Comparison of ENCODE assay signal across 8 cellular contexts in genomic region chr6:106511274-106512047, GRCh38.
DNase-seq lines count a peak whose midpoint lies in the region; ATAC-seq, FAIRE-seq and TF ChIP-seq lines count a peak whose summit lies in the region.

No MANE protein-coding gene starts in this region.

- POLR2A ChIA-PET in BJ (lab: Charles Lee) (no interaction called here), RWPE1 (lab: Yijun Ruan, JAX; ENCODE audit: low non-redundant PET) (interaction anchor here (0.6 kb wide), 1 partner anchor 15 kb away, joined by 3 read pairs; no protein-coding TSS in a partner anchor)

- H3K27ac ChIP-seq in RWPE1 (peak overlapping the region; percentile 98), breast epithelium (peak overlapping the region; percentile 93 to 96), kidney (ENCODE audit: low read depth in 2 of 2, low read length in 2 of 2) (peak overlapping the region; percentile 84 to 88)

- H3K4me1 ChIP-seq in breast epithelium, result peaks cover 6 to 12% of the 10 kb centered on the region in 2 donors
- H3K4me1 ChIP-seq in kidney (ENCODE audit: control insufficient read depth in 1 of 2, insufficient read depth in 1 of 2, low read depth in 1 of 2, low read length in 2 of 2), result peaks cover 11 to 13% of the 10 kb centered on the region in 2 donors

- intact Hi-C loops in breast epithelium (cut with DNase I; ENCODE audit: low total_unique reads), result no loop called here
- intact Hi-C loops in kidney (cut with DNase I), result no loop called here

- no peak for TF ChIP-seq POLR2A in breast epithelium (IDR thresholded peaks at IDR 0.05)

- H3K4me3 ChIP-seq in BJ (ENCODE audit: low read depth, low read length) (peak overlapping the region; percentile 70), breast epithelium (peak overlapping the region; percentile 70 to 85 (median 78)), kidney (ENCODE audit: low read length in 2 of 2) (peak overlapping the region; percentile 64 to 78)

- H3K9ac ChIP-seq in kidney (ENCODE audit: low read length in 2 of 2), result peak overlapping the region; percentile 5 to 72

- H3K9me3 ChIP-seq in breast epithelium, result no peaks in the 10 kb centered on the region
- no peaks in the 10 kb centered on the region for H3K9me3 ChIP-seq in kidney (ENCODE audit: control insufficient read depth in 1 of 2, low read length in 2 of 2)

- DNase-seq in BJ (ENCODE audit: low read depth) (no peak), RWPE1 (ENCODE audit: low spot score) (peak; percentile 60), breast epithelium (ENCODE audit: low spot score in 2 of 2) (peak; percentile 56), kidney (no peak), NCI-H1092 (lab: John Stamatoyannopoulos, UW) (no peak)
- peak; percentile 62 for DNase-seq in stimulated activated CD8-positive, alpha-beta memory T cell treated with anti-CD3 and anti-CD28 coated beads, Interleukin-4, amount 100 ng/mL, for 48 hours

- H3K36me3 ChIP-seq in BJ (ENCODE audit: control insufficient read depth, insufficient read depth, low read length) (no peaks in the 10 kb centered on the region), breast epithelium (no peaks in the 10 kb centered on the region), kidney (ENCODE audit: control insufficient read depth in 1 of 2, insufficient read depth in 2 of 2, low read length in 2 of 2) (no peaks in the 10 kb centered on the region)

- CTCF ChIA-PET in BJ (lab: Yijun Ruan, JAX), result interaction anchor here (0.6 to 1.5 kb wide), 5 partner anchors 29 to 60 kb away, joined by 3 to 7 read pairs (median 3); no protein-coding TSS in a partner anchor
- CTCF ChIA-PET in RWPE1 (lab: Yijun Ruan, JAX), result interaction anchor here (0.8 to 1.0 kb wide), 3 partner anchors 14 to 56 kb away, joined by 3 to 7 read pairs (median 4); no protein-coding TSS in a partner anchor

- no peak for TF ChIP-seq CTCF in BJ (IDR thresholded peaks at IDR 0.05; ENCODE audit: insufficient read depth, low read depth, low read length)
- no peak for TF ChIP-seq CTCF in RWPE1 (conservative IDR thresholded peaks at IDR 0.05; ENCODE audit: low read depth)
- TF ChIP-seq CTCF in breast epithelium (IDR thresholded peaks at IDR 0.05), result no peak
- TF ChIP-seq CTCF in kidney (IDR thresholded peaks at IDR 0.05; ENCODE audit: borderline replicate concordance, extremely low read depth, insufficient read depth), result no peak

- H3K27me3 ChIP-seq in BJ (ENCODE audit: control insufficient read depth, insufficient read depth, low read length) (peaks cover 9% of the 10 kb centered on the region), breast epithelium (no peaks in the 10 kb centered on the region)

- no peak for FAIRE-seq in kidney (lab: Jason Lieb, UNC)

- ATAC-seq in GM21717 (IDR thresholded peaks at IDR 0.05; ENCODE audit: unreplicated experiment), result peak; percentile 7
- ATAC-seq in HG03280 (IDR thresholded peaks at IDR 0.05; ENCODE audit: unreplicated experiment), result no peak

Comparison
In these comparisons a context has a peak if more than half of its experiments do, and no peak if none do; other contexts are left out.
1. DNase-seq: peak in RWPE1 (single experiment), breast epithelium (2 of 2) and stimulated activated CD8-positive, alpha-beta memory T cell treated with anti-CD3 and anti-CD28 coated beads, Interleukin-4, amount 100 ng/mL, for 48 hours (single experiment); none in BJ (single experiment), kidney (single experiment) and NCI-H1092 (single experiment).
2. Peak in every context shown above with its lines, with median percentiles within 50 percentile points of each other: H3K4me3 ChIP-seq and H3K27ac ChIP-seq.